ENCODE assay signal across 1 cellular context in genomic region chr15:23035964-23036566, GRCh38.
TF ChIP-seq lines count a peak whose summit lies in the region.

No MANE protein-coding gene starts in this region.

TF ChIP-seq in endothelial cell of umbilical vein, 7 proteins besides CTCF, POLR2A, EP300 and RAD21 (continued from another document):
- TF ChIP-seq JUN (IDR thresholded peaks at IDR 0.05; ENCODE audit: borderline replicate concordance, insufficient read depth, insufficient read length, low read depth) = no peak
- no peak for TF ChIP-seq EZH2 (IDR thresholded peaks at IDR 0.05; ENCODE audit: borderline replicate concordance, low read depth, low read length, severe bottlenecking)
- TF ChIP-seq FOS (IDR thresholded peaks at IDR 0.05; ENCODE audit: borderline replicate concordance, insufficient read depth, low read length) = no peak
